Comparison of ENCODE assay signal across 15 cellular contexts in genomic region chr2:204365778-204366177, GRCh38.
"Had no signal": no experiment of that assay in that cellular context is flagged by ENCODE, and none has a peak within 500 bp of the region (broad histone marks: within the 10 kb centered on the region; RNA-seq: fewer than 3 reads in every experiment).

No MANE protein-coding gene starts in this region.

- FAIRE-seq: bronchial epithelial cell had no signal

- ATAC-seq: activated T-helper 17 cell treated with anti-CD3 and anti-CD28 coated beads, Interleukin-2, amount 50 U/mL, for 72 hours; gastrocnemius medialis; heart left ventricle; left colon; naive thymus-derived CD4-positive, alpha-beta T cell; stimulated activated naive CD8-positive, alpha-beta T cell treated with anti-CD3 and anti-CD28 coated beads, Interleukin-15, Interleukin-2, amounts not matched to agents 100 U/mL and 50 U/mL, for 24 hours had no signal

- DNase-seq: activated CD4-positive, alpha-beta T cell treated with anti-CD3 and anti-CD28 coated beads, Interleukin-2, amount 50 U/mL, for 4 hours; activated naive CD4-positive, alpha-beta T cell treated with anti-CD3 and anti-CD28 coated beads, Interleukin-2, amount 10 ng/mL, durations not matched to agents 7 days and 5 days; activated T-cell treated with anti-CD3 and anti-CD28 coated beads for 4 hours; erythroblast; gastrocnemius medialis; heart left ventricle; left colon; mammary epithelial cell; naive thymus-derived CD4-positive, alpha-beta T cell; stimulated activated CD4-positive, alpha-beta T cell treated with anti-CD3 and anti-CD28 coated beads, Interleukin-15, amount 100 ng/mL, for 24 hours; stimulated activated CD4-positive, alpha-beta T cell treated with anti-CD3 and anti-CD28 coated beads, Interleukin-4, amount 100 ng/mL, for 24 hours; stimulated activated naive CD8-positive, alpha-beta T cell treated with anti-CD3 and anti-CD28 coated beads, Interleukin-15, Interleukin-2, amounts not matched to agents 100 U/mL and 50 U/mL, for 24 hours; trophoblast cell had no signal
